13 cellular contexts compared by ENCODE assay signal in genomic region chr1:197486948-197487347, GRCh38.
DNase-seq lines count a peak whose midpoint lies in the region; ATAC-seq and TF ChIP-seq lines count a peak whose summit lies in the region.
"Had no signal": no experiment of that assay in that cellular context is flagged by ENCODE, and none has a peak within 500 bp of the region (broad histone marks: within the 10 kb centered on the region; RNA-seq: fewer than 3 reads in every experiment).

No MANE protein-coding gene starts in this region.

- no peak overlapping the region for H2BK12ac ChIP-seq in H9 (ENCODE audit: insufficient read length, low read depth, low read length)

- H3K4me2 ChIP-seq in H9 (ENCODE audit: insufficient read depth, insufficient read length, low read length) = no peak overlapping the region

- H4K5ac ChIP-seq in H9 (ENCODE audit: insufficient read length, low read depth, low read length) = no peak overlapping the region

- H3K23ac ChIP-seq in H9 (ENCODE audit: insufficient read length, low read depth, low read length) = no peak overlapping the region

- no peaks in the 10 kb centered on the region for H3K79me2 ChIP-seq in H9 (ENCODE audit: insufficient read depth, low read length)

- H2BK15ac ChIP-seq in H9 (ENCODE audit: low read depth, low read length) = no peak overlapping the region

- DNase-seq in H9 (no peak), RPMI7951 (ENCODE audit: low read depth) (peak; percentile 14), left cardiac atrium (peak; percentile 44), SKM-1 (lab: John Stamatoyannopoulos, UW; ENCODE audit: unreplicated experiment) (no peak), ureter (ENCODE audit: low spot score) (no peak), AG08396 (ENCODE audit: low spot score) (no peak)
- DNase-seq: activated CD4-positive, alpha-beta T cell treated with anti-CD3 and anti-CD28 coated beads for 4 hours; esophagus squamous epithelium; immature natural killer cell; stomach had no signal

- no peak overlapping the region for H4K91ac ChIP-seq in H9 (ENCODE audit: insufficient read length, low read depth, low read length)

- H3K27ac Mint-ChIP-seq in H9 = peak overlapping the region in 2 of 3 experiments; percentile 25 to 44; a peak in 2 of 7 replicates
- H3K27ac Mint-ChIP-seq: activated T-helper 1 cell treated with anti-CD3 and anti-CD28 coated beads, Interleukin-12 subunit alpha, Interleukin-12 subunit beta, Interleukin-2, Interleukin-4 antibody, amounts not matched to agents 30 ng/mL and 10 ng/mL and 1 ng/mL, durations not matched to agents 14 hours and 24 hours and 36 hours; immature natural killer cell had no signal

- no peak overlapping the region for H3K9ac ChIP-seq in H9 (ENCODE audit: extremely low read depth, insufficient read length, low read length)

- ATAC-seq in left cardiac atrium (peak; percentile 61 to 70), HG02759 (IDR thresholded peaks at IDR 0.05; ENCODE audit: unreplicated experiment) (no peak)

- no peak overlapping the region for H2AFZ ChIP-seq in H9 (ENCODE audit: low read length)

- H3K27me3 Mint-ChIP-seq in H9 (ENCODE audit: low read depth) = no peaks in the 10 kb centered on the region

- H3K18ac ChIP-seq in H9 (ENCODE audit: insufficient read length, low read depth, low read length) = no peak overlapping the region

- no peaks in the 10 kb centered on the region for H4K20me1 ChIP-seq in H9 (ENCODE audit: control insufficient read depth, insufficient read depth, insufficient read length)

- H3K4ac ChIP-seq in H9 (ENCODE audit: low read depth, low read length) = no peak overlapping the region

- no peaks in the 10 kb centered on the region; a peak in 1 of 5 replicates for H3K9me3 Mint-ChIP-seq in H9
- H3K9me3 Mint-ChIP-seq: activated T-helper 1 cell treated with anti-CD3 and anti-CD28 coated beads, Interleukin-12 subunit alpha, Interleukin-12 subunit beta, Interleukin-2, Interleukin-4 antibody, amounts not matched to agents 30 ng/mL and 10 ng/mL and 1 ng/mL, durations not matched to agents 14 hours and 24 hours and 36 hours had no signal

- H3T11ph ChIP-seq in H9 (ENCODE audit: low read length) = no peak overlapping the region

- no peaks in the 10 kb centered on the region for H3K9me3 ChIP-seq in H9 (ENCODE audit: control insufficient read depth, low read depth, low read length)
- H3K9me3 ChIP-seq: esophagus squamous epithelium, stomach had no signal

- H4K8ac ChIP-seq in H9 (replicated peaks; ENCODE audit: insufficient read length, low read depth, low read length) = no peak overlapping the region

- H3K4me1 Mint-ChIP-seq in H9 = no peaks in the 10 kb centered on the region

- no peak overlapping the region for H3K14ac ChIP-seq in H9 (ENCODE audit: insufficient read depth, low read length)

- no peak overlapping the region for H2AK5ac ChIP-seq in H9 (ENCODE audit: insufficient read length, low read length)

- WGBS in H9 (ENCODE audit: extremely low coverage, insufficient read length, low lambda C conversion rate) = no CpG with 5 or more reads among the region's 2 CpGs

- no peak overlapping the region for H3K56ac ChIP-seq in H9 (ENCODE audit: insufficient read length, low read depth, low read length)

- H2BK120ac ChIP-seq in H9 (ENCODE audit: low read depth, low read length, poor library complexity, severe bottlenecking) = no peak overlapping the region

- intact Hi-C loops in left cardiac atrium (cut with DNase I) = no loop called here

- no peak for TF ChIP-seq CTCF in C4-2B (conservative IDR thresholded peaks at IDR 0.05)
- TF ChIP-seq CTCF in H9 (conservative IDR thresholded peaks at IDR 0.05) = no peak

- H3K27ac ChIP-seq in C4-2B (peak overlapping the region; percentile 15; the same call in 1 of the 2 replicates), H9 (ENCODE audit: insufficient read length, low read depth, low read length) (no peak overlapping the region)
- H3K27ac ChIP-seq: esophagus squamous epithelium, stomach had no signal

- H3K4me3 Mint-ChIP-seq in H9 = no peak overlapping the region
- H3K4me3 Mint-ChIP-seq: activated T-helper 1 cell treated with anti-CD3 and anti-CD28 coated beads, Interleukin-12 subunit alpha, Interleukin-12 subunit beta, Interleukin-2, Interleukin-4 antibody, amounts not matched to agents 30 ng/mL and 10 ng/mL and 1 ng/mL, durations not matched to agents 14 hours and 24 hours and 36 hours; immature natural killer cell had no signal

- no peaks in the 10 kb centered on the region for H3K27me3 ChIP-seq in H9 (ENCODE audit: insufficient read depth, low read length)
- H3K27me3 ChIP-seq: esophagus squamous epithelium, stomach had no signal

- no peaks in the 10 kb centered on the region for H3K4me1 ChIP-seq in H9 (ENCODE audit: insufficient read depth, low read length)
- H3K4me1 ChIP-seq: esophagus squamous epithelium, stomach had no signal

- H3K36me3 Mint-ChIP-seq in H9 (ENCODE audit: insufficient read depth in 1 of 3, low read depth in 3 of 3) = no peaks in the 10 kb centered on the region

- no peak overlapping the region for H2BK20ac ChIP-seq in H9 (ENCODE audit: low read depth, low read length, poor library complexity, severe bottlenecking)

- H3K23me2 ChIP-seq in H9 (ENCODE audit: insufficient read length, low read depth, low read length, poor library complexity, severe bottlenecking) = no peaks in the 10 kb centered on the region

- H2BK5ac ChIP-seq in H9 (ENCODE audit: insufficient read length, low read length) = no peak overlapping the region

- no peaks in the 10 kb centered on the region for H3K79me1 ChIP-seq in H9 (ENCODE audit: insufficient read depth, low read depth, low read length, poor library complexity, severe bottlenecking)

Comparison
In these comparisons a context has a peak if more than half of its experiments do, and no peak if none do; other contexts are left out.
1. DNase-seq: peak in RPMI7951 (single experiment) and left cardiac atrium (single experiment); none in H9 (single experiment), SKM-1 (single experiment), ureter (single experiment) and AG08396 (single experiment).